Comparison of ENCODE assay signal across 1 cellular context in the genomic region with DNA sequence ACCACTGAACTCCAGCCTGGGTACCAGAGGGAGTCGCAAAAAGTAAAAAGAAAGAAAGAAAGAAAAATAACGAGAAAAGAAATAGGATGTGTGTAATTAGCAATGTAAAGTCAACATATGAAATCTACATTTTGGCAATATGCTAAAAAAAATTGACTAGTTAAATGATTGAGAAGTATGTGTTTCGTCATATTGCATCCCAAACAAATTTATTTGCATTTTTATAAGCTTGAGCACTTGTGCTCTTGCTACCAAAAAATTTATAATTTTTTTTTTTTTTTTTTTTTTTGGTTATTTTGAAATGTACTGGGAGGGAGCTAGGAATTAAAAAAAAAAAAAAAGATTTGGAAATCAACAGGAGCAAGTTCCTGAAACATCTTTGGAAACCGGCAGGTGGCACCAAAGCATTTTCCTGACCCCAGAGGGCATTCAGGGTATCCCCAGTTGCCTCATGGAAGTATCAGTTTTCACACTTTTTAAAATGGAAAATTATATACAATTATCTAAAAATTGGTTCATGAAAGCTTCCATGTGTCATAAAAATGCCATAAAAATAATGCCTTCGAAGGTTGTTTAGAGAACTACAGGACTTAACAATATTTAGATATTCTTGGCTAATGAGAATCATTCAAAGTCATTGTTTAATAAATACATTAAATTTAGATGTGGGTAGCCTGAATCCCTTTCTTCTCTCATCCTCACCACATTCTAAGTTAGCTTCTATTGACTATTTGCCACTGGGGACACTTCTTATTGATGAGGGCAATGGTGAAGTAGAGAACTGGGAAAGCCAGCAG.
TF ChIP-seq lines count a peak whose summit lies in the region.

No MANE protein-coding gene starts in this region.

TF ChIP-seq in H1, 55 proteins besides CTCF, POLR2A, EP300 and RAD21:
- TF ChIP-seq POLR2AphosphoS5 (IDR thresholded peaks at IDR 0.05; ENCODE audit: low read depth, low read length): no peak
- no peak for TF ChIP-seq GABPA (IDR thresholded peaks at IDR 0.05; ENCODE audit: borderline replicate concordance, insufficient read depth, low read length)
- TF ChIP-seq, protein P1, sequence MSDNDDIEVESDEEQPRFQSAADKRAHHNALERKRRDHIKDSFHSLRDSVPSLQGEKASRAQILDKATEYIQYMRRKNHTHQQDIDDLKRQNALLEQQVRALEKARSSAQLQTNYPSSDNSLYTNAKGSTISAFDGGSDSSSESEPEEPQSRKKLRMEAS (IDR thresholded peaks at IDR 0.05): no peak
- TF ChIP-seq JUND (IDR thresholded peaks at IDR 0.05; ENCODE audit: low read length): no peak
- no peak for TF ChIP-seq NANOG (IDR thresholded peaks at IDR 0.05; ENCODE audit: insufficient read depth, low read depth, low read length, poor library complexity, severe bottlenecking)
- TF ChIP-seq KDM1A (IDR thresholded peaks at IDR 0.05; ENCODE audit: borderline replicate concordance, low read length): no peak
- no peak for TF ChIP-seq ASH2L (IDR thresholded peaks at IDR 0.05; ENCODE audit: low read length)
- TF ChIP-seq CEBPB (IDR thresholded peaks at IDR 0.05; ENCODE audit: low read depth, low read length): no peak
- TF ChIP-seq HDAC2 (IDR thresholded peaks at IDR 0.05; ENCODE audit: borderline replicate concordance in 1 of 2, low read depth in 2 of 2, low read length in 2 of 2): no peak
- TF ChIP-seq HDAC6 (IDR thresholded peaks at IDR 0.05; ENCODE audit: low read depth, low read length): no peak
- TF ChIP-seq FOSL1 (IDR thresholded peaks at IDR 0.05; ENCODE audit: insufficient read depth, low read depth, low read length): no peak
- TF ChIP-seq BCL11A (IDR thresholded peaks at IDR 0.05; ENCODE audit: low read depth in 2 of 2, low read length in 2 of 2): no peak
- no peak for TF ChIP-seq TAF7 (optimal IDR thresholded peaks at IDR 0.05; ENCODE audit: borderline replicate concordance, low read depth, low read length)
- no peak for TF ChIP-seq CREB1 (IDR thresholded peaks at IDR 0.05)
